ENCODE assay signal across 14 cellular contexts in genomic region chr16:7364054-7364407, GRCh38. TPM values are rescaled to one million over a fixed set of nuclear protein-coding genes. Genes with fewer than 3 reads are reported as not detected.
DNase-seq lines count a peak whose midpoint lies in the region; ATAC-seq and TF ChIP-seq lines count a peak whose summit lies in the region.
"Had no signal": no experiment of that assay in that cellular context is flagged by ENCODE, and none has a peak within 500 bp of the region (broad histone marks: within the 10 kb centered on the region; RNA-seq: fewer than 3 reads in every experiment).

No MANE protein-coding gene starts in this region.

- no peaks in the 10 kb centered on the region for H3K36me3 Mint-ChIP-seq in neural progenitor cell

- DNase-seq in left ventricle myocardium inferior (no peak), left ventricle myocardium superior (no peak), SW480 (ENCODE audit: low spot score) (peak; percentile 7), neural progenitor cell (ENCODE audit: low spot score) (no peak), spleen (no peak), NCI-H2171 (lab: John Stamatoyannopoulos, UW) (no peak)
- DNase-seq: ACHN, EL, KG1, NCI-H146, NCI-H226, NCI-H524 treated with DMSO at 0.1 percent for 48 hours had no signal

- no peak overlapping the region for H2AFZ ChIP-seq in neural progenitor cell (replicated peaks)

- peak overlapping the region; percentile 52 for H3K4me2 ChIP-seq in neural progenitor cell

- H3K27me3 ChIP-seq in left ventricle myocardium inferior (ENCODE audit: low read depth) = no peaks in the 10 kb centered on the region
- no peaks in the 10 kb centered on the region for H3K27me3 ChIP-seq in neural progenitor cell
- H3K27me3 ChIP-seq in spleen (replicated peaks in 1 of 7) = peaks cover 0 to 5% (median 0%) of the 10 kb centered on the region in 7 donors

- peak overlapping the region; percentile 39 for H3K4me3 ChIP-seq in left ventricle myocardium inferior
- no peak overlapping the region for H3K4me3 ChIP-seq in neural progenitor cell
- H3K4me3 ChIP-seq in spleen = no peak overlapping the region

- WGBS in spleen, 5 donors = 24 to 44% (median 31%) methylated on average over 6 of the region's 6 CpGs

- peaks cover 5% of the 10 kb centered on the region for H4K20me1 ChIP-seq in neural progenitor cell (ENCODE audit: low read depth)

- no peak overlapping the region for H3K4me3 Mint-ChIP-seq in neural progenitor cell

- H3K4me1 ChIP-seq in left ventricle myocardium inferior (peaks cover 65% of the 10 kb centered on the region), neural progenitor cell (peaks cover 27% of the 10 kb centered on the region), spleen (no peaks in the 10 kb centered on the region)

- H3K9me3 Mint-ChIP-seq in neural progenitor cell = no peaks in the 10 kb centered on the region

- H3K79me2 ChIP-seq in neural progenitor cell (ENCODE audit: low read depth) = no peaks in the 10 kb centered on the region

- intact Hi-C loops in left ventricle myocardium inferior (cut with micrococcal nuclease) = no loop called here
- intact Hi-C loops in left ventricle myocardium superior (cut with micrococcal nuclease) = no loop called here
- intact Hi-C loops in spleen (cut with DNase I; ENCODE audit: low total_unique reads) = no loop called here

- no peak overlapping the region for H3K9ac ChIP-seq in neural progenitor cell

- H3F3A ChIP-seq in neural progenitor cell (ENCODE audit: low read depth) = peaks cover 31% of the 10 kb centered on the region

- TF ChIP-seq CTCF in left ventricle myocardium inferior (IDR thresholded peaks at IDR 0.05; ENCODE audit: borderline replicate concordance) (no peak), neural progenitor cell (IDR thresholded peaks at IDR 0.05) (no peak), spleen (IDR thresholded peaks at IDR 0.05 in 8 of 11, conservative IDR thresholded peaks at IDR 0.05 in 3 of 11) (no peak)

- H3K9me3 ChIP-seq in left ventricle myocardium inferior (replicated peaks) (no peaks in the 10 kb centered on the region), neural progenitor cell (ENCODE audit: low read depth) (no peaks in the 10 kb centered on the region), spleen (peaks cover 0 to 17% (median 4%) of the 10 kb centered on the region in 8 donors)

- H3K36me3 ChIP-seq in left ventricle myocardium inferior = no peaks in the 10 kb centered on the region
- no peaks in the 10 kb centered on the region for H3K36me3 ChIP-seq in neural progenitor cell
- H3K36me3 ChIP-seq in spleen = no peaks in the 10 kb centered on the region

- H3K27me3 Mint-ChIP-seq in neural progenitor cell (ENCODE audit: insufficient read depth, low read depth) = peaks cover 2% of the 10 kb centered on the region

- no peak overlapping the region for H3K27ac Mint-ChIP-seq in neural progenitor cell

- peaks cover 6% of the 10 kb centered on the region for H3K4me1 Mint-ChIP-seq in neural progenitor cell

- ATAC-seq in left ventricle myocardium superior (no peak), HG02623 (IDR thresholded peaks at IDR 0.05; ENCODE audit: unreplicated experiment) (no peak)
- ATAC-seq: HepG2 had no signal

- H3K27ac ChIP-seq in left ventricle myocardium inferior (replicated peaks) (peak overlapping the region; percentile 78), neural progenitor cell (no peak overlapping the region), spleen (no peak overlapping the region)

- TF ChIP-seq POLR2A in spleen (IDR thresholded peaks at IDR 0.05) = no peak

RNA-seq across cellular contexts. Expression of gene RBFOX1, which starts 31.4 kb away (rescaled TPM):
- 71.8 TPM for total RNA-seq in left ventricle myocardium inferior
- total RNA-seq in left ventricle myocardium superior = 79.4 TPM
- total RNA-seq in neural progenitor cell (ENCODE audit: low replicate concordance) = 1.2 and 1.5 TPM in 2 replicates
- total RNA-seq in spleen = not detected
- polyA plus RNA-seq in spleen = under 1 TPM in 2 of 3 donors, not detected in 1; 0.07 to 0.13 TPM
- total RNA-seq: HepG2 had no signal
- polyA plus RNA-seq: HepG2 had no signal

Comparison
In these comparisons a context has a peak if more than half of its experiments do, and no peak if none do; other contexts are left out.
1. RNA of gene RBFOX1, which starts 31.4 kb away (total RNA-seq): 79.4 TPM in left ventricle myocardium superior (single experiment) and 71.8 TPM in left ventricle myocardium inferior (single experiment); 1.2 to 1.5 TPM in neural progenitor cell and not detected in spleen; every median in the first group is over 10 times any median in the second.